17 cellular contexts compared by ENCODE assay signal in the genomic region with DNA sequence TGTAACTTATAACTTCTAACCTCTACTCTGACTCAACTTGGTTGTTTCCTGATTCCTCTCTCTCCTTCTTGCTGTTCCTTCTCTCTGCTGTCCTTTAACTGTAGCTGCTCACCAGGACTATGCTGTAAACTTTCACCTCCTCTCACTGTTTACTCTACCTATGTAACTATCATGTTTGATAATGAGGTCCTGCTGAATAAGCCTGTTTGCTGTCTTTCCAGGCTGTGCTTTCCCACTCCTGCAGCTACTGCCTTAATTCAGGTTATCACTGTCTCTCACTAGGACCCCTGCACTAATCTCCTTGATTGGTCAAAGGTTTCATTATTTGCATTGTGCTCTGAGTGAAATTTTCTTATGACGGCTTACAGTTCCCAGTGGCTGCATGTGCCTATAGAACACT.
DNase-seq lines count a peak whose midpoint lies in the region; ATAC-seq and TF ChIP-seq lines count a peak whose summit lies in the region.
"Had no signal": no experiment of that assay in that cellular context is flagged by ENCODE, and none has a peak within 500 bp of the region (broad histone marks: within the 10 kb centered on the region; RNA-seq: fewer than 3 reads in every experiment).

No MANE protein-coding gene starts in this region.

- no peak overlapping the region for H2AFZ ChIP-seq in hepatocyte

- H3K4me3 ChIP-seq in hepatocyte, result no peak overlapping the region
- H3K4me3 ChIP-seq: HAP-1 had no signal

- WGBS in hepatocyte (ENCODE audit: low lambda C conversion rate, missing lambda C conversion rate), result 50% methylated on average over 1 of the region's 1 CpG

- H3K9me3 ChIP-seq in hepatocyte (ENCODE audit: low read depth), result no peaks in the 10 kb centered on the region
- H3K9me3 ChIP-seq: HAP-1 had no signal

- H3K36me3 ChIP-seq in hepatocyte (replicated peaks; ENCODE audit: insufficient read depth, low read depth), result no peaks in the 10 kb centered on the region
- H3K36me3 ChIP-seq: HAP-1 had no signal

- H3K27me3 ChIP-seq in hepatocyte, result no peaks in the 10 kb centered on the region

- peak; percentile 19 for ATAC-seq in stimulated activated effector memory CD8-positive, alpha-beta T cell treated with anti-CD3 and anti-CD28 coated beads, Interleukin-12 subunit alpha, Interleukin-12 subunit beta, amount 100 ng/mL, for 72 hours
- ATAC-seq in GM19397 (IDR thresholded peaks at IDR 0.05; ENCODE audit: unreplicated experiment), result no peak

- no peak overlapping the region for H3K4me3 Mint-ChIP-seq in stimulated activated effector memory CD8-positive, alpha-beta T cell treated with anti-CD3 and anti-CD28 coated beads, Interleukin-12 subunit alpha, Interleukin-12 subunit beta, amount 100 ng/mL, for 72 hours
- H3K4me3 Mint-ChIP-seq: CD4-positive, alpha-beta memory T cell; HFFc6 had no signal

- no peaks in the 10 kb centered on the region for H4K20me1 ChIP-seq in hepatocyte (ENCODE audit: insufficient read depth, poor library complexity, severe bottlenecking)

- H3K4me2 ChIP-seq in hepatocyte, result no peak overlapping the region

- DNase-seq in HuH-7 (ENCODE audit: low spot score) (peak; percentile 12), HuH-7.5 (ENCODE audit: low spot score) (peak; percentile 11), hepatocyte (ENCODE audit: low spot score) (peak; percentile 13), NCI-H526 treated with DMSO at 0.1 percent for 48 hours (lab: John Stamatoyannopoulos, UW) (no peak), SW 1271 (lab: John Stamatoyannopoulos, UW) (no peak)
- no peak for DNase-seq in stimulated activated effector memory CD8-positive, alpha-beta T cell treated with anti-CD3 and anti-CD28 coated beads, Interleukin-12 subunit alpha, Interleukin-12 subunit beta, amount 100 ng/mL, for 72 hours (ENCODE audit: low spot score in 2 of 2)
- DNase-seq: C1 segment of cervical spinal cord; Calu3; CD4-positive, alpha-beta memory T cell; COR-L47; DMS53; DMS79 treated with DMSO at 0.1 percent for 48 hours; GF-D8; GOT3; HFFc6 had no signal

- no peaks in the 10 kb centered on the region for H3K36me3 Mint-ChIP-seq in stimulated activated effector memory CD8-positive, alpha-beta T cell treated with anti-CD3 and anti-CD28 coated beads, Interleukin-12 subunit alpha, Interleukin-12 subunit beta, amount 100 ng/mL, for 72 hours
- H3K36me3 Mint-ChIP-seq: CD4-positive, alpha-beta memory T cell had no signal

- no peaks in the 10 kb centered on the region for H3K4me1 ChIP-seq in hepatocyte (ENCODE audit: insufficient read depth)
- H3K4me1 ChIP-seq: HAP-1 had no signal

- H3K9me2 ChIP-seq in hepatocyte (replicated peaks; ENCODE audit: insufficient read depth), result no peaks in the 10 kb centered on the region

- H3K27ac Mint-ChIP-seq in stimulated activated effector memory CD8-positive, alpha-beta T cell treated with anti-CD3 and anti-CD28 coated beads, Interleukin-12 subunit alpha, Interleukin-12 subunit beta, amount 100 ng/mL, for 72 hours, result no peak overlapping the region
- H3K27ac Mint-ChIP-seq: CD4-positive, alpha-beta memory T cell; HFFc6 had no signal

- no peaks in the 10 kb centered on the region for H3K79me2 ChIP-seq in hepatocyte

- no peaks in the 10 kb centered on the region for H3K4me1 Mint-ChIP-seq in stimulated activated effector memory CD8-positive, alpha-beta T cell treated with anti-CD3 and anti-CD28 coated beads, Interleukin-12 subunit alpha, Interleukin-12 subunit beta, amount 100 ng/mL, for 72 hours
- H3K4me1 Mint-ChIP-seq: CD4-positive, alpha-beta memory T cell had no signal

- H3K27ac ChIP-seq in hepatocyte, result no peak overlapping the region

- TF ChIP-seq CTCF in hepatocyte (IDR thresholded peaks at IDR 0.05; ENCODE audit: poor library complexity), result no peak

- peaks cover 4% of the 10 kb centered on the region for H3K9me3 Mint-ChIP-seq in stimulated activated effector memory CD8-positive, alpha-beta T cell treated with anti-CD3 and anti-CD28 coated beads, Interleukin-12 subunit alpha, Interleukin-12 subunit beta, amount 100 ng/mL, for 72 hours

Comparison
In these comparisons a context has a peak if more than half of its experiments do, and no peak if none do; other contexts are left out.
1. DNase-seq: peak in HuH-7 (single experiment), HuH-7.5 (single experiment) and hepatocyte (single experiment); none in stimulated activated effector memory CD8-positive, alpha-beta T cell treated with anti-CD3 and anti-CD28 coated beads, Interleukin-12 subunit alpha, Interleukin-12 subunit beta, amount 100 ng/mL, for 72 hours (0 of 2), NCI-H526 treated with DMSO at 0.1 percent for 48 hours (single experiment) and SW 1271 (0 of 2).